Comparison of ENCODE assay signal across 18 cellular contexts in the genomic region with DNA sequence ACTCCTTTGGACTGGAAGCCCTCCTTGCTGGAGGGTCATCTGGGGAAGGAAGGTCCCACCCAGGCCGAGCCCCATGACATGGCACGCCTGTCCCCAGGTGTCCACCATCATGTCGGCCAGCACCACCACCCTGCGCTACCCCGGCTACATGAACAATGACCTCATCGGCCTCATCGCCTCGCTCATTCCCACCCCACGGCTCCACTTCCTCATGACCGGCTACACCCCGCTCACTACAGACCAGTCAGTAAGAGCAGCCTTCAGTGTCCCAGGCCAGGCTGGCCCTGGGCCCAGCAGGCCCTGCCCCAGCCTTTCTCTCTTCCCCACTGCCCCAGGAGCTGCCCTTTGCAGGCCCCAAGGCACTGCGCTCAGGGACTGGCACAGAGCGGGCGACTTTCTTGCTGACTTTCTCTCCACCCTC. TPM values are rescaled to one million over a fixed set of nuclear protein-coding genes. Genes with fewer than 3 reads are reported as not detected.
A peak's percentile ranks its signal among the peaks of the same experiment; 100 is the strongest.
DNase-seq lines count a peak whose midpoint lies in the region; ATAC-seq, FAIRE-seq and TF ChIP-seq lines count a peak whose summit lies in the region.
"Had no signal": no experiment of that assay in that cellular context is flagged by ENCODE, and none has a peak within 500 bp of the region (broad histone marks: within the 10 kb centered on the region; RNA-seq: fewer than 3 reads in every experiment).

No MANE protein-coding gene starts in this region.

- no peak overlapping the region for H2AK5ac ChIP-seq in mesenchymal stem cell (ENCODE audit: low read length, severe bottlenecking)

- H3K9ac ChIP-seq in mesenchymal stem cell (ENCODE audit: low read length) = no peak overlapping the region

- DNase-seq in bronchial epithelial cell (ENCODE audit: low read depth) = no peak
- DNase-seq in mesenchymal stem cell = no peak
- no peak for DNase-seq in thoracic aorta (ENCODE audit: low spot score)
- no peak for DNase-seq in GM13976 (ENCODE audit: low spot score)
- no peak for DNase-seq in NCI-H1930 (lab: John Stamatoyannopoulos, UW)
- no peak for DNase-seq in NCI-H187 (lab: John Stamatoyannopoulos, UW)
- DNase-seq in NCI-H345 treated with DMSO at 0.1 percent for 48 hours (lab: John Stamatoyannopoulos, UW; ENCODE audit: unreplicated experiment) = no peak
- DNase-seq: CD4-positive, alpha-beta memory T cell; GF-D8; GOT3; NCI-H1105; NCI-H510A treated with DMSO at 0.1 percent for 48 hours; NCI-H774; SHP77 treated with DMSO at 0.1 percent for 48 hours had no signal

- no peak for ATAC-seq in thoracic aorta (ENCODE audit: insufficient number of reproducible peaks, low FRiP score, low read depth)
- ATAC-seq: HCT116 had no signal

- no peaks in the 10 kb centered on the region for H3K27me3 ChIP-seq in bronchial epithelial cell (ENCODE audit: control insufficient read depth, insufficient read depth, low read length)
- H3K27me3 ChIP-seq in mesenchymal stem cell (ENCODE audit: control insufficient read depth in 1 of 2, insufficient read depth in 1 of 2, low read length in 2 of 2) = no peaks in the 10 kb centered on the region
- H3K27me3 ChIP-seq in thoracic aorta (replicated peaks; ENCODE audit: insufficient read depth) = no peaks in the 10 kb centered on the region

- peak overlapping the region; percentile 19 for H4K91ac ChIP-seq in mesenchymal stem cell (ENCODE audit: low read length)

- FAIRE-seq in bronchial epithelial cell (lab: Jason Lieb, UNC) = peak; percentile 7
- FAIRE-seq: A204.1, RCC 7860 had no signal

- no peak overlapping the region for H4K8ac ChIP-seq in mesenchymal stem cell (ENCODE audit: low read length)

- H2AFZ ChIP-seq in mesenchymal stem cell (ENCODE audit: low read depth, low read length) = no peak overlapping the region

- no peak overlapping the region for H2BK12ac ChIP-seq in mesenchymal stem cell (ENCODE audit: low read length in 2 of 2)

- POLR2A ChIA-PET in HEK293 (lab: Yijun Ruan, JAX) = interaction anchor here (1.2 kb wide), 1 partner anchor 88 kb away, joined by 4 read pairs; the partner anchor contains the start of gene PSMC3IP

- H2BK5ac ChIP-seq in mesenchymal stem cell (ENCODE audit: low read depth, low read length, poor library complexity, severe bottlenecking) = no peak overlapping the region

- no peak overlapping the region for H3K18ac ChIP-seq in mesenchymal stem cell (ENCODE audit: low read depth in 1 of 2, low read length in 2 of 2)

- TF ChIP-seq CTCF in HEK293 (tag by site-specific recombination; IDR thresholded peaks at IDR 0.05) = no peak
- no peak for TF ChIP-seq CTCF in bronchial epithelial cell (IDR thresholded peaks at IDR 0.05; ENCODE audit: insufficient read depth, low read length, severe bottlenecking)
- TF ChIP-seq CTCF in thoracic aorta (IDR thresholded peaks at IDR 0.05) = no peak
- TF ChIP-seq CTCF in GM13976 (IDR thresholded peaks at IDR 0.05; ENCODE audit: borderline replicate concordance, control extremely low read depth, extremely low read depth, insufficient read depth, missing control alignments) = no peak

- no peak overlapping the region for H3K23ac ChIP-seq in mesenchymal stem cell (ENCODE audit: low read length in 2 of 2)

- H3K4me3 ChIP-seq in HEK293 (ENCODE audit: low read depth, low read length) = no peak overlapping the region
- H3K4me3 ChIP-seq in bronchial epithelial cell (ENCODE audit: low read depth, low read length) = no peak overlapping the region
- no peak overlapping the region for H3K4me3 ChIP-seq in mesenchymal stem cell (ENCODE audit: insufficient read depth in 1 of 2, low read depth in 1 of 2, low read length in 2 of 2)
- no peak overlapping the region for H3K4me3 ChIP-seq in thoracic aorta

- no peak overlapping the region for H2BK120ac ChIP-seq in mesenchymal stem cell (ENCODE audit: low read depth, low read length)

- CTCF ChIA-PET in HEK293 (lab: Yijun Ruan, JAX) = no interaction called here

- in situ Hi-C loops in GM13976 (cut with MboI; ENCODE audit: low sequenced_read_pairs, unreplicated experiment) = no loop called here

- peaks cover 38 to 85% of the 10 kb centered on the region in 2 experiments for H3K36me3 ChIP-seq in HEK293 (ENCODE audit: control insufficient read depth in 2 of 2, insufficient read depth in 1 of 2, low read length in 2 of 2)
- peaks cover 26% of the 10 kb centered on the region for H3K36me3 ChIP-seq in bronchial epithelial cell (ENCODE audit: control insufficient read depth, insufficient read depth, low read length)
- peaks cover 72 to 75% of the 10 kb centered on the region in 2 experiments for H3K36me3 ChIP-seq in mesenchymal stem cell (ENCODE audit: control insufficient read depth in 1 of 2, insufficient read depth in 2 of 2, low read depth in 1 of 2, low read length in 2 of 2)
- H3K36me3 ChIP-seq in thoracic aorta = peaks cover 28% of the 10 kb centered on the region

- H3K4me1 ChIP-seq in HEK293 (ENCODE audit: control insufficient read depth, insufficient read depth, low read length) (peaks cover 5% of the 10 kb centered on the region), mesenchymal stem cell (ENCODE audit: control insufficient read depth, insufficient read depth, low read depth, low read length) (peaks cover 27% of the 10 kb centered on the region), thoracic aorta (ENCODE audit: control insufficient read depth in 1 of 2, low read depth in 2 of 2) (peaks cover 24 to 53% of the 10 kb centered on the region in 2 donors)

- WGBS in mesenchymal stem cell = 92% methylated on average over 14 of the region's 14 CpGs

- H3K14ac ChIP-seq in mesenchymal stem cell (ENCODE audit: low read length in 2 of 2) = no peak overlapping the region

- H3K27ac ChIP-seq in HEK293 (ENCODE audit: extremely low read depth, low read depth, low read length) = no peak overlapping the region
- H3K27ac ChIP-seq in mesenchymal stem cell (ENCODE audit: low read length, poor library complexity, severe bottlenecking) = no peak overlapping the region
- peak overlapping the region; percentile 76 to 81 for H3K27ac ChIP-seq in thoracic aorta

- no peaks in the 10 kb centered on the region for H3K9me3 ChIP-seq in HEK293 (ENCODE audit: control insufficient read depth, insufficient read depth, low read depth, low read length)
- no peaks in the 10 kb centered on the region for H3K9me3 ChIP-seq in mesenchymal stem cell (ENCODE audit: control insufficient read depth, low read length)
- no peaks in the 10 kb centered on the region for H3K9me3 ChIP-seq in thoracic aorta

- H3K4me2 ChIP-seq in mesenchymal stem cell (ENCODE audit: low read length, poor library complexity, severe bottlenecking) = no peak overlapping the region

- no peak overlapping the region for H3K4ac ChIP-seq in mesenchymal stem cell (ENCODE audit: low read depth in 1 of 2, low read length in 2 of 2)

- no peak overlapping the region for H2BK15ac ChIP-seq in mesenchymal stem cell (ENCODE audit: low read depth, poor library complexity, severe bottlenecking)

- peaks cover 25% of the 10 kb centered on the region for H3K79me1 ChIP-seq in mesenchymal stem cell (replicated peaks; ENCODE audit: low read length, poor library complexity, severe bottlenecking)

TF ChIP-seq in HEK293, 187 proteins besides CTCF, POLR2A, EP300 and RAD21:
- TF ChIP-seq ZFP41 (tag by site-specific recombination; IDR thresholded peaks at IDR 0.05; ENCODE audit: borderline replicate concordance) = no peak
- 0 out of 2 replicates have a peak, but pooled peaks have one; percentile 36 for TF ChIP-seq ZNF223 (tag by site-specific recombination; IDR thresholded peaks at IDR 0.05)

RNA-seq across cellular contexts. Expression of gene TUBG2, which starts 6.5 kb away (rescaled TPM):
- 5.3 and 6.7 TPM in 2 replicates for total RNA-seq in bronchial epithelial cell
- polyA plus RNA-seq in mesenchymal stem cell (2013, experiment 1 of 2) = 22.2 TPM
- 20.6 TPM for polyA plus RNA-seq in mesenchymal stem cell (2013, experiment 2 of 2)
- total RNA-seq in thoracic aorta = 10 to 100 TPM; 47.2 to 49.0 TPM

RNA-seq across cellular contexts. Expression of gene PLEKHH3, which starts 11.2 kb away (rescaled TPM):
- total RNA-seq in bronchial epithelial cell (15.3 and 26.9 TPM in 2 replicates), thoracic aorta (10 to 100 TPM; 54.8 to 59.2 TPM)
- polyA plus RNA-seq in mesenchymal stem cell (2013, experiment 1 of 2) = 24.7 TPM
- polyA plus RNA-seq in mesenchymal stem cell (2013, experiment 2 of 2) = 23.8 TPM

RNA-seq across cellular contexts. Expression of gene CCR10, which starts 16.1 kb away (rescaled TPM):
- 0.13 TPM in 1 of 2 replicates, not detected in the other for total RNA-seq in bronchial epithelial cell
- 0.97 TPM for polyA plus RNA-seq in mesenchymal stem cell (2013, experiment 1 of 2)
- 0.97 TPM for polyA plus RNA-seq in mesenchymal stem cell (2013, experiment 2 of 2)
- 1 to 10 TPM; 3.2 to 3.4 TPM for total RNA-seq in thoracic aorta

RNA-seq across cellular contexts. Expression of gene CNTNAP1, which starts 16.7 kb away (rescaled TPM):
- 0.51 and 0.53 TPM in 2 replicates for total RNA-seq in bronchial epithelial cell
- polyA plus RNA-seq in mesenchymal stem cell (2013, experiment 1 of 2) = 16.0 TPM
- polyA plus RNA-seq in mesenchymal stem cell (2013, experiment 2 of 2) = 14.6 TPM
- total RNA-seq in thoracic aorta = 10 to 100 TPM in 1 of 2 donors, 1 to 10 TPM in 1; 9.1 to 19.6 TPM

RNA-seq across cellular contexts. Expression of gene TUBG1, which starts 56.1 kb away (rescaled TPM):
- total RNA-seq in bronchial epithelial cell = 12.1 and 21.5 TPM in 2 replicates
- 43.7 TPM for polyA plus RNA-seq in mesenchymal stem cell (2013, experiment 1 of 2)
- polyA plus RNA-seq in mesenchymal stem cell (2013, experiment 2 of 2) = 42.6 TPM
- total RNA-seq in thoracic aorta = 10 to 100 TPM; 26.7 to 47.0 TPM

Comparison
In these comparisons a context has a peak if more than half of its experiments do, and no peak if none do; other contexts are left out.
1. H3K27ac ChIP-seq: peak in thoracic aorta (2 of 2); none in HEK293 (single experiment) and mesenchymal stem cell (single experiment).